Comparison of ENCODE assay signal across 23 cellular contexts in the genomic region with DNA sequence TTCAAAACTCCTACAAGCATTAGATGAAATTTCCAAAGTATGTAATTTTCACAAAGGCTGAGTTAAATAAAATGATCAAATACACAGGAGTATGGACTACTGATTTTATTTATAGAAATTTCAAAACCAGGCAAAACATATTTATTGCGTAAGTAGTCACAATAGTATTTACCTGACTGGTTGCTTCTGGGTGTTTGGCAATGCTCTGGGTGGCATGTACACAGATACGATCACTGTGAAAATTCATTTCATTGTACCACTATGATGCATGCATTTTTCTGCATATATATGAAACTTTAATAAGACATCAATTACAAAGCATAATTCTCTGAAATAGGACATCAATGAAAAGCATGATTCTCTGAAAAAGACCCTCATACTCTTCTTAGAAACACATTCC.
"Had no signal": no experiment of that assay in that cellular context is flagged by ENCODE, and none has a peak within 500 bp of the region (broad histone marks: within the 10 kb centered on the region; RNA-seq: fewer than 3 reads in every experiment).

No MANE protein-coding gene starts in this region.

- H3K36me3 ChIP-seq: esophagus squamous epithelium, gastrocnemius medialis, heart right ventricle, left lung, lower lobe of right lung had no signal

- DNase-seq: dermis blood vessel endothelial cell; effector CD4-positive, alpha-beta T cell; effector memory CD4-positive, alpha-beta T cell; erythroblast; esophagus squamous epithelium; foreskin fibroblast; foreskin melanocyte; gastrocnemius medialis; glutamatergic neuron; head of caudate nucleus; heart right ventricle; hippocampal formation; left cardiac atrium; left lung; left ventricle myocardium superior; lower lobe of right lung; mesenchymal stem cell; mucosa of descending colon had no signal

- H3K4me3 Mint-ChIP-seq: mesothelial cell of epicardium had no signal

- H3K4me1 ChIP-seq: esophagus squamous epithelium, gastrocnemius medialis, heart right ventricle, left lung, lower lobe of right lung had no signal

- H3K36me3 Mint-ChIP-seq: mesothelial cell of epicardium had no signal

- H3K4me1 Mint-ChIP-seq: mesothelial cell of epicardium had no signal

- H3K27me3 ChIP-seq: esophagus squamous epithelium, gastrocnemius medialis, left lung had no signal

- H3K9me3 ChIP-seq: esophagus squamous epithelium, gastrocnemius medialis, heart right ventricle, left lung, lower lobe of right lung, mucosa of descending colon had no signal

- H3K4me3 ChIP-seq: coronary artery, dorsolateral prefrontal cortex, esophagus squamous epithelium, gastrocnemius medialis, heart right ventricle, left lung, lower lobe of right lung, mucosa of descending colon had no signal

- H3K27ac Mint-ChIP-seq: mesothelial cell of epicardium had no signal

- H3K27ac ChIP-seq: coronary artery, dorsolateral prefrontal cortex, epithelial cell of prostate, esophagus squamous epithelium, gastrocnemius medialis, heart right ventricle, left lung, lower lobe of right lung had no signal

- H3K9me3 Mint-ChIP-seq: mesothelial cell of epicardium had no signal

- ATAC-seq: esophagus mucosa, gastrocnemius medialis, heart right ventricle, left cardiac atrium, left ventricle myocardium superior, lower lobe of right lung, mucosa of descending colon had no signal
